In the genomic region with DNA sequence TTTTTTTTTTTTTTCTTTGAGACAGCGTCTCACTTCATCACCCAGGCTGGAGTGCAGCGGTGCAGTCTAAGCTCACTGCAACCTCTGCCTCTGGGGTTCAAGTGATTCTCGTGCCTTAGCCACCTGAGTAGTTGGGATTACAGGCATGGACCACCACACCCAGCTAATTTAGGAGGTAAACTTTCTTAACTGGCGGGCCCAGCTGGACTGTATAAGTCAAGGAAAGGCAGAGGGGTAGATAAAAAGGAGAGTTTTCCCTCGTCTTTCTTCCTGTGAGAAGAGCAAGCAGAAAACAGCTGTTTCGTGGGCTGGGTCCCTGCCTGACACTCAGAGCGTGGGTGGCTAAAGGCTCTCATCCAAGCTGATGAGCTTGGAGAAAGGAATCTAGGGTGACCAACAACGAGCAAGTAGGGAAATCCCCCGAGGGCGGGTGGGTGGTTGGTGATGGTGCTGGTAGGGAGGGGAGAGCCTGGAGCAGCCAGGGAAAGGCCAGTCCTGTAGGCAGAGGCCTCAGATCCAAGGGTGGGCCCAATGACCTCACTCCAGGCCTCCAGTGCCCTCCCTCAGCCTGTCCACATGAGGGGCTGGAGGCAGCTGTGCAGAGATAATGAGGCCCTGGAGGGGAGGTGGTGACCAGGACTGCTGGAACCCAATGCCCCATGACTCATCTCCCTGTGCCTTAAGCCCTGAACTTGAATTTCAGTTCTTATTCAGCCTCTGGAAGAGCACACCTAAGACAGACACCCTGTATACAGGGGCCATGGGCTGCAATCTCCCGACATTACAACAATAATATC, we compare ENCODE assay signal across 9 cellular contexts. TPM values are rescaled to one million over a fixed set of nuclear protein-coding genes. Genes with fewer than 3 reads are reported as not detected.
A peak's percentile ranks its signal among the peaks of the same experiment; 100 is the strongest.
DNase-seq lines count a peak whose midpoint lies in the region; ATAC-seq and TF ChIP-seq lines count a peak whose summit lies in the region.
"Had no signal": no experiment of that assay in that cellular context is flagged by ENCODE, and none has a peak within 500 bp of the region (broad histone marks: within the 10 kb centered on the region; RNA-seq: fewer than 3 reads in every experiment).

No MANE protein-coding gene starts in this region.

- TF ChIP-seq CTCF in AG04449 (IDR thresholded peaks at IDR 0.05; ENCODE audit: insufficient read depth, low read length, missing control alignments) (no peak), epithelial cell of esophagus (IDR thresholded peaks at IDR 0.05; ENCODE audit: insufficient read depth, low read depth, low read length, missing control alignments) (no peak)

- no peak overlapping the region; the same call in 1 of the 2 replicates for H3K4me3 ChIP-seq in AG04449 (ENCODE audit: low read depth, low read length)
- H3K4me3 ChIP-seq in epithelial cell of esophagus (ENCODE audit: low read length): no peak overlapping the region
- H3K4me3 ChIP-seq: ascending aorta had no signal

- POLR2A ChIA-PET in AG04449 (lab: Yijun Ruan, JAX): no interaction called here

- CTCF ChIA-PET in AG04449 (lab: Yijun Ruan, JAX): interaction anchor here (0.6 to 3.5 kb wide), 4 partner anchors 32 to 108 kb away, joined by 3 to 21 read pairs (median 4); no protein-coding TSS in a partner anchor

- no peak for ATAC-seq in HG03571 (IDR thresholded peaks at IDR 0.05; ENCODE audit: unreplicated experiment)
- ATAC-seq in GM18868 (IDR thresholded peaks at IDR 0.05; ENCODE audit: unreplicated experiment): no peak
- ATAC-seq in GM18519 (IDR thresholded peaks at IDR 0.05; ENCODE audit: low FRiP score, unreplicated experiment): no peak

- DNase-seq in AG04449 (ENCODE audit: low read depth, low spot score): peak; percentile 87
- DNase-seq in M059J (ENCODE audit: low read depth): peak; percentile 97
- peak; percentile 97 for DNase-seq in epithelial cell of esophagus (ENCODE audit: low read depth)
- peak; percentile 100 for DNase-seq in myocyte (ENCODE audit: low read depth)
- DNase-seq in DMS153 treated with DMSO at 0.1 percent for 48 hours (lab: John Stamatoyannopoulos, UW; ENCODE audit: unreplicated experiment): no peak

RNA-seq across cellular contexts. Expression of a gene that starts 43.1 kb away (rescaled TPM):
- total RNA-seq in M059J (2014; rRNA removed; shearing (Covaris generic)): 3.9 and 8.6 TPM in 2 replicates
- total RNA-seq in myocyte: 29.2 and 35.9 TPM in 2 replicates
- 12.4 TPM for polyA plus RNA-seq in myocyte (2012)
